In the genomic region with DNA sequence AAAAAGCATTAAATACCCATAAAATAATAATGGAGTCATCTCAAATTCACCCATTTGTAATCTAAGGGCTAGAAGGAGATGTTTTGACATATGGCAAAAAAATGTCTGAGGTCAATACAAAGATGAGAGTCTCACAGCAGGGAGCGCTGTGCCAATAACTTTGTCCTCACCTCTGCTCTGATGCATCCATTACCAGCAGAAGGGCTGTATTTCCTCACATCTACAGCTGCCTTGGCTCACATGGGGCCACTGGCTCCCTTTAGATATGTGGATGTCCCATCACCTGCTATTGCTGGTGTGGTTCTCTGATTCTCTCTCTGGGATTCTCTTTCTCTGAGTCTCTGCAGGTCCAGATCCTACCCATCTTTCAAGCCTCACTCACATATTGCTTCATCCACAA, we compare ENCODE assay signal across 20 cellular contexts.
DNase-seq lines count a peak whose midpoint lies in the region; ATAC-seq, FAIRE-seq and TF ChIP-seq lines count a peak whose summit lies in the region.
"Had no signal": no experiment of that assay in that cellular context is flagged by ENCODE, and none has a peak within 500 bp of the region (broad histone marks: within the 10 kb centered on the region; RNA-seq: fewer than 3 reads in every experiment).

No MANE protein-coding gene starts in this region.

- CTCF ChIA-PET in activated CD4-positive, alpha-beta T cell treated with anti-CD3 and anti-CD28 coated beads, Interleukin-2, amount 10 ng/mL, durations not matched to agents 7 days and 5 days (lab: Charles Lee), result interaction anchor here (1.0 to 1.9 kb wide), 4 partner anchors 16 to 152 kb away, joined by 3 to 8 read pairs (median 5); no protein-coding TSS in a partner anchor

- H3K9me3 Mint-ChIP-seq in activated CD4-positive, alpha-beta T cell treated with anti-CD3 and anti-CD28 coated beads, Interleukin-2, amount 10 ng/mL, durations not matched to agents 7 days and 5 days, result peaks cover 20% of the 10 kb centered on the region
- H3K9me3 Mint-ChIP-seq in HFFc6 (no peaks in the 10 kb centered on the region), osteocyte (ENCODE audit: unreplicated experiment) (no peaks in the 10 kb centered on the region)
- H3K9me3 Mint-ChIP-seq in activated T-helper 17 cell treated with anti-CD3 and anti-CD28 coated beads, Interleukin-2, amount 50 U/mL, for 72 hours, result peaks cover 3% of the 10 kb centered on the region
- H3K9me3 Mint-ChIP-seq: brain, memory B cell, neural crest cell had no signal

- H3K4me3 Mint-ChIP-seq in activated CD4-positive, alpha-beta T cell treated with anti-CD3 and anti-CD28 coated beads, Interleukin-2, amount 10 ng/mL, durations not matched to agents 7 days and 5 days, result no peak overlapping the region
- H3K4me3 Mint-ChIP-seq in HFFc6 (no peak overlapping the region), osteocyte (ENCODE audit: unreplicated experiment) (no peak overlapping the region)
- peak overlapping the region; percentile 33 for H3K4me3 Mint-ChIP-seq in activated T-helper 17 cell treated with anti-CD3 and anti-CD28 coated beads, Interleukin-2, amount 50 U/mL, for 72 hours
- H3K4me3 Mint-ChIP-seq: brain, memory B cell, neural crest cell had no signal

- no peak for DNase-seq in activated CD4-positive, alpha-beta T cell treated with anti-CD3 and anti-CD28 coated beads, Interleukin-2, amount 10 ng/mL, durations not matched to agents 7 days and 5 days
- DNase-seq in activated CD4-positive, alpha-beta T cell treated with anti-CD3 and anti-CD28 coated beads for 4 hours, result no peak
- DNase-seq in HFFc6 (no peak), osteocyte (ENCODE audit: extremely low spot score, unreplicated experiment) (no peak), GM19240 (ENCODE audit: insufficient read length, low spot score) (no peak), GM12891 (ENCODE audit: insufficient read length, low spot score) (no peak), activated gamma-delta T cell treated with Interleukin-2 at 50 U/mL for 16 hours (no peak)
- DNase-seq: activated effector memory CD4-positive, alpha-beta T cell treated with anti-CD3 and anti-CD28 coated beads, Interleukin-2, amount 50 U/mL, for 16 hours; head of caudate nucleus; NCI-H510A; uterus had no signal

- TF ChIP-seq CTCF in HFFc6 (IDR thresholded peaks at IDR 0.05), result peak; percentile 18; the same call in 1 of the 2 replicates
- no peak for TF ChIP-seq CTCF in osteocyte (IDR thresholded peaks at IDR 0.05)

- H3K4me1 Mint-ChIP-seq in activated CD4-positive, alpha-beta T cell treated with anti-CD3 and anti-CD28 coated beads, Interleukin-2, amount 10 ng/mL, durations not matched to agents 7 days and 5 days, result peaks cover 67% of the 10 kb centered on the region
- H3K4me1 Mint-ChIP-seq in HFFc6 (ENCODE audit: low read depth) (peaks cover 57% of the 10 kb centered on the region), osteocyte (ENCODE audit: unreplicated experiment) (peaks cover 41% of the 10 kb centered on the region)
- H3K4me1 Mint-ChIP-seq in activated T-helper 17 cell treated with anti-CD3 and anti-CD28 coated beads, Interleukin-2, amount 50 U/mL, for 72 hours, result peaks cover 55% of the 10 kb centered on the region
- H3K4me1 Mint-ChIP-seq: memory B cell had no signal

- POLR2A ChIA-PET in activated CD4-positive, alpha-beta T cell treated with anti-CD3 and anti-CD28 coated beads, Interleukin-2, amount 10 ng/mL, durations not matched to agents 7 days and 5 days (lab: Charles Lee), result no interaction called here

- FAIRE-seq in GM12891 (lab: Jason Lieb, UNC), result no peak
- FAIRE-seq: G401.6, GM12878, H1, keratinocyte had no signal

- peak overlapping the region; percentile 34 for H3K27ac Mint-ChIP-seq in activated CD4-positive, alpha-beta T cell treated with anti-CD3 and anti-CD28 coated beads, Interleukin-2, amount 10 ng/mL, durations not matched to agents 7 days and 5 days
- H3K27ac Mint-ChIP-seq in HFFc6 (peak overlapping the region; percentile 65; the same call in 1 of the 2 replicates), osteocyte (ENCODE audit: unreplicated experiment) (peak overlapping the region; percentile 19)
- H3K27ac Mint-ChIP-seq in activated T-helper 17 cell treated with anti-CD3 and anti-CD28 coated beads, Interleukin-2, amount 50 U/mL, for 72 hours, result peak overlapping the region; percentile 83
- H3K27ac Mint-ChIP-seq: memory B cell had no signal

- no peak for TF ChIP-seq POLR2A in GM12891 (IDR thresholded peaks at IDR 0.05; ENCODE audit: low read depth, low read length)

- H3K27me3 Mint-ChIP-seq in activated CD4-positive, alpha-beta T cell treated with anti-CD3 and anti-CD28 coated beads, Interleukin-2, amount 10 ng/mL, durations not matched to agents 7 days and 5 days, result no peaks in the 10 kb centered on the region
- peaks cover 2% of the 10 kb centered on the region for H3K27me3 Mint-ChIP-seq in HFFc6 (ENCODE audit: insufficient read depth)
- no peaks in the 10 kb centered on the region for H3K27me3 Mint-ChIP-seq in activated T-helper 17 cell treated with anti-CD3 and anti-CD28 coated beads, Interleukin-2, amount 50 U/mL, for 72 hours
- no peaks in the 10 kb centered on the region for H3K27me3 Mint-ChIP-seq in osteocyte (ENCODE audit: unreplicated experiment)
- H3K27me3 Mint-ChIP-seq: brain, memory B cell had no signal

- no peak for ATAC-seq in activated T-helper 17 cell treated with anti-CD3 and anti-CD28 coated beads, Interleukin-2, amount 50 U/mL, for 72 hours (replicated peaks)
- ATAC-seq: esophagus mucosa, GM12878 had no signal

- peaks cover 55% of the 10 kb centered on the region for H3K36me3 Mint-ChIP-seq in activated CD4-positive, alpha-beta T cell treated with anti-CD3 and anti-CD28 coated beads, Interleukin-2, amount 10 ng/mL, durations not matched to agents 7 days and 5 days (ENCODE audit: low read depth)
- peaks cover 34% of the 10 kb centered on the region for H3K36me3 Mint-ChIP-seq in HFFc6 (ENCODE audit: low read depth)
- peaks cover 59% of the 10 kb centered on the region for H3K36me3 Mint-ChIP-seq in activated T-helper 17 cell treated with anti-CD3 and anti-CD28 coated beads, Interleukin-2, amount 50 U/mL, for 72 hours (ENCODE audit: low read depth)
- peaks cover 4% of the 10 kb centered on the region for H3K36me3 Mint-ChIP-seq in osteocyte (ENCODE audit: unreplicated experiment)
- H3K36me3 Mint-ChIP-seq: memory B cell had no signal

TF ChIP-seq in GM12891, 5 proteins besides CTCF, POLR2A, EP300 and RAD21:
- TF ChIP-seq SPI1 (IDR thresholded peaks at IDR 0.05; ENCODE audit: low read depth, low read length) (no peak), TAF1 (IDR thresholded peaks at IDR 0.05; ENCODE audit: low read depth, low read length) (no peak), POLR2AphosphoS5 (IDR thresholded peaks at IDR 0.05; ENCODE audit: low read depth, low read length) (no peak), POU2F2 (IDR thresholded peaks at IDR 0.05; ENCODE audit: low read depth, low read length) (no peak), PAX5 (IDR thresholded peaks at IDR 0.05; ENCODE audit: insufficient read depth, low read length, severe bottlenecking) (no peak)

Comparison
In these comparisons a context has a peak if more than half of its experiments do, and no peak if none do; other contexts are left out.
1. H3K27ac Mint-ChIP-seq: peak in every context shown above with its lines; median percentile 83 in activated T-helper 17 cell treated with anti-CD3 and anti-CD28 coated beads, Interleukin-2, amount 50 U/mL, for 72 hours; 65 in HFFc6; 34 in activated CD4-positive, alpha-beta T cell treated with anti-CD3 and anti-CD28 coated beads, Interleukin-2, amount 10 ng/mL, durations not matched to agents 7 days and 5 days; 19 in osteocyte.